In the genomic region with DNA sequence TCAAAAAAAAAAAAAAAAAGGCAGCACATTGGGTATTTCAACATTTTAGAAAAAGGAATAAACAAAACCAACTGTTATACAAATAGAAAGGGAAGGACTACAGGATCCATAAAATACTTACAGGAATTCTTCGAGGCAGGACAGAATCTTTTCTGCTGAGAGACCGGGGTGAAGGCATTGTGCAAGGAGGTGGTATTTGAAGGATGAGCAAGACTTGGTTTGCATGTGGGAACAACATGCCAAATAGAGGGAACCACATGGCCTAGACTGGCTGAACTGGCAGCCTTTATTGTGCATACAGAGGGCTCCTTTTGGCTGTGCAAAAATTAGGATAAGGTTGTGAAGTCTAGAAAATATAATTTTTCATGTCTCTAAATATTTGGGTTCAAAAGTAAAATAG, we compare ENCODE assay signal across 25 cellular contexts.
DNase-seq lines count a peak whose midpoint lies in the region; ATAC-seq, FAIRE-seq and TF ChIP-seq lines count a peak whose summit lies in the region.
"Had no signal": no experiment of that assay in that cellular context is flagged by ENCODE, and none has a peak within 500 bp of the region (broad histone marks: within the 10 kb centered on the region; RNA-seq: fewer than 3 reads in every experiment).

No MANE protein-coding gene starts in this region.

- intact Hi-C loops in HepG2 (cut with micrococcal nuclease; ENCODE audit: unreplicated experiment): no loop called here
- intact Hi-C loops in right lobe of liver (cut with DNase I): no loop called here
- intact Hi-C loops in PC-3 (cut with micrococcal nuclease): no loop called here

- no peak overlapping the region for H3K4me3 ChIP-seq in HepG2 (replicated peaks in 1 of 3; ENCODE audit: insufficient read depth in 1 of 3, low read depth in 2 of 3, low read length in 3 of 3)
- no peak overlapping the region for H3K4me3 ChIP-seq in right lobe of liver
- no peak overlapping the region for H3K4me3 ChIP-seq in PC-3 (ENCODE audit: low read length)
- no peak overlapping the region for H3K4me3 ChIP-seq in fibroblast of mammary gland (ENCODE audit: control insufficient read depth, low read depth, low read length)
- no peak overlapping the region for H3K4me3 ChIP-seq in endodermal cell (ENCODE audit: low read length)
- H3K4me3 ChIP-seq: left ventricle myocardium inferior, thyroid gland had no signal

- no TSS peak for BruUV-seq in HepG2 (replicated peaks; lab: Mats Ljungman, UMichigan)
- no TSS peak for BruUV-seq in PC-3 (replicated peaks; lab: Mats Ljungman, UMichigan)

- H4K20me1 ChIP-seq in HepG2 (ENCODE audit: insufficient read depth, low read length) (no peaks in the 10 kb centered on the region), PC-3 (ENCODE audit: low read length) (no peaks in the 10 kb centered on the region)

- TF ChIP-seq CTCF in HepG2 (CRISPR knock-in tag; IDR thresholded peaks at IDR 0.05): no peak
- TF ChIP-seq CTCF in right lobe of liver (IDR thresholded peaks at IDR 0.05): no peak
- TF ChIP-seq CTCF in PC-3 (conservative IDR thresholded peaks at IDR 0.05; ENCODE audit: low read depth, low read length): no peak
- TF ChIP-seq CTCF in fibroblast of mammary gland (conservative IDR thresholded peaks at IDR 0.05; ENCODE audit: control insufficient read depth, insufficient read depth, low read depth, low read length): no peak
- TF ChIP-seq CTCF in endodermal cell (conservative IDR thresholded peaks at IDR 0.05): no peak

- TF ChIP-seq RAD21 in HepG2 (CRISPR knock-in tag; IDR thresholded peaks at IDR 0.05): no peak

- no peak for FAIRE-seq in HepG2 (lab: Jason Lieb, UNC)
- FAIRE-seq: A204.1, astrocyte, endometrium had no signal

- ATAC-seq in HepG2 (no peak), right lobe of liver (no peak), PC-3 (peak; percentile 33; the same call in 1 of the 2 replicates), HG03565 (IDR thresholded peaks at IDR 0.05; ENCODE audit: unreplicated experiment) (no peak)
- no peak for ATAC-seq in activated CD8-positive, alpha-beta memory T cell treated with anti-CD3 and anti-CD28 coated beads, Interleukin-2, amount 10 ng/mL, durations not matched to agents 7 days and 5 days
- ATAC-seq: HCT116; Panc1; stimulated activated effector memory CD8-positive, alpha-beta T cell treated with anti-CD3 and anti-CD28 coated beads, Interleukin-12 subunit alpha, Interleukin-12 subunit beta, amount 100 ng/mL, for 72 hours had no signal

- no peaks in the 10 kb centered on the region for H3K27me3 Mint-ChIP-seq in activated CD8-positive, alpha-beta memory T cell treated with anti-CD3 and anti-CD28 coated beads, Interleukin-2, amount 10 ng/mL, durations not matched to agents 7 days and 5 days
- no peaks in the 10 kb centered on the region for H3K27me3 Mint-ChIP-seq in endodermal cell (ENCODE audit: insufficient read depth)
- H3K27me3 Mint-ChIP-seq: CD8-positive, alpha-beta memory T cell had no signal

- no peaks in the 10 kb centered on the region for H3F3A ChIP-seq in PC-3 (ENCODE audit: low read length, unreplicated experiment)

- CTCF ChIA-PET in HepG2 (lab: Yijun Ruan, JAX; ENCODE audit: low intra/inter-chr PET ratio, low total read pairs) (no interaction called here), PC-3 (lab: Charles Lee) (no interaction called here)
- CTCF ChIA-PET in activated CD8-positive, alpha-beta memory T cell treated with anti-CD3 and anti-CD28 coated beads, Interleukin-2, amount 10 ng/mL, durations not matched to agents 7 days and 5 days (lab: Charles Lee): no interaction called here

- TF ChIP-seq POLR2A in HepG2 (IDR thresholded peaks at IDR 0.05; ENCODE audit: insufficient read depth in 1 of 2, low read depth in 2 of 2, low read length in 2 of 2): no peak
- no peak for TF ChIP-seq POLR2A in right lobe of liver (IDR thresholded peaks at IDR 0.05)

- H3K36me3 Mint-ChIP-seq in activated CD8-positive, alpha-beta memory T cell treated with anti-CD3 and anti-CD28 coated beads, Interleukin-2, amount 10 ng/mL, durations not matched to agents 7 days and 5 days: peaks cover 8% of the 10 kb centered on the region
- H3K36me3 Mint-ChIP-seq in endodermal cell (ENCODE audit: low read depth): peaks cover 30% of the 10 kb centered on the region

- in situ Hi-C loops in HepG2 (cut with HindIII; ENCODE audit: extremely low pct_ligation_motif_present, low pct_unique_long_range_greater_than_20kb): no loop called here

- 92% methylated on average over 2 of the region's 2 CpGs for WGBS in HepG2 (ENCODE audit: low lambda C conversion rate)
- 65% methylated on average over 2 of the region's 2 CpGs for WGBS in right lobe of liver (ENCODE audit: insufficient coverage, low coverage, low lambda C conversion rate, missing lambda C conversion rate)
- WGBS in endodermal cell (ENCODE audit: insufficient coverage in 1 of 2, insufficient read length in 1 of 2), 2 experiments: 94 to 100% methylated on average over 1 to 2 of the region's 2 CpGs

- H3K4me1 Mint-ChIP-seq in activated CD8-positive, alpha-beta memory T cell treated with anti-CD3 and anti-CD28 coated beads, Interleukin-2, amount 10 ng/mL, durations not matched to agents 7 days and 5 days: peaks cover 22% of the 10 kb centered on the region
- no peaks in the 10 kb centered on the region for H3K4me1 Mint-ChIP-seq in endodermal cell

- H3K9me3 Mint-ChIP-seq in activated CD8-positive, alpha-beta memory T cell treated with anti-CD3 and anti-CD28 coated beads, Interleukin-2, amount 10 ng/mL, durations not matched to agents 7 days and 5 days (ENCODE audit: low read depth): no peaks in the 10 kb centered on the region
- H3K9me3 Mint-ChIP-seq in endodermal cell: no peaks in the 10 kb centered on the region
- H3K9me3 Mint-ChIP-seq: activated naive CD4-positive, alpha-beta T cell treated with anti-CD3 and anti-CD28 coated beads for 36 hours; CD8-positive, alpha-beta memory T cell; stimulated activated effector memory CD8-positive, alpha-beta T cell treated with anti-CD3 and anti-CD28 coated beads, Interleukin-12 subunit alpha, Interleukin-12 subunit beta, amount 100 ng/mL, for 72 hours had no signal

- H3K27ac ChIP-seq in HepG2 (ENCODE audit: extremely low read length, insufficient read depth, low read length) (no peak overlapping the region), right lobe of liver (no peak overlapping the region), PC-3 (ENCODE audit: low read length) (no peak overlapping the region), endodermal cell (ENCODE audit: low read depth, low read length) (no peak overlapping the region)
- H3K27ac ChIP-seq: left ventricle myocardium inferior, thyroid gland had no signal

- H3K4me3 Mint-ChIP-seq in activated CD8-positive, alpha-beta memory T cell treated with anti-CD3 and anti-CD28 coated beads, Interleukin-2, amount 10 ng/mL, durations not matched to agents 7 days and 5 days: no peak overlapping the region
- H3K4me3 Mint-ChIP-seq in endodermal cell: no peak overlapping the region
- H3K4me3 Mint-ChIP-seq: activated naive CD4-positive, alpha-beta T cell treated with anti-CD3 and anti-CD28 coated beads for 36 hours; CD8-positive, alpha-beta memory T cell; stimulated activated effector memory CD8-positive, alpha-beta T cell treated with anti-CD3 and anti-CD28 coated beads, Interleukin-12 subunit alpha, Interleukin-12 subunit beta, amount 100 ng/mL, for 72 hours had no signal

- no peak overlapping the region for H3K9ac ChIP-seq in HepG2 (ENCODE audit: insufficient read depth, low read depth, low read length)
- no peak overlapping the region for H3K9ac ChIP-seq in PC-3 (ENCODE audit: low read length)
- H3K9ac ChIP-seq in endodermal cell (ENCODE audit: extremely low read depth, low read length, poor library complexity, severe bottlenecking): no peak overlapping the region

- H3K36me3 ChIP-seq in HepG2 (replicated peaks in 1 of 2; ENCODE audit: control insufficient read depth in 1 of 2, insufficient read depth in 2 of 2, low read length in 2 of 2) (peaks cover 2 to 6% of the 10 kb centered on the region in 2 experiments; a peak in 3 of 5 replicates), right lobe of liver (no peaks in the 10 kb centered on the region), PC-3 (ENCODE audit: low read depth, low read length) (no peaks in the 10 kb centered on the region), endodermal cell (ENCODE audit: control insufficient read depth, insufficient read depth, low read length) (peaks cover 29% of the 10 kb centered on the region)
- H3K36me3 ChIP-seq: left ventricle myocardium inferior, thyroid gland had no signal

- H3K27me3 ChIP-seq in HepG2 (ENCODE audit: control insufficient read depth in 1 of 2, insufficient read depth in 2 of 2, low read length in 2 of 2) (no peaks in the 10 kb centered on the region), right lobe of liver (no peaks in the 10 kb centered on the region), PC-3 (ENCODE audit: low read length) (no peaks in the 10 kb centered on the region), endodermal cell (ENCODE audit: control insufficient read depth, insufficient read depth, low read length, poor library complexity, severe bottlenecking) (no peaks in the 10 kb centered on the region)
- H3K27me3 ChIP-seq: thyroid gland had no signal

- H3K9me2 ChIP-seq in PC-3 (replicated peaks; ENCODE audit: low read length): no peaks in the 10 kb centered on the region

- TF ChIP-seq EP300 in HepG2 (IDR thresholded peaks at IDR 0.05; ENCODE audit: low read depth in 2 of 2, low read length in 2 of 2) (no peak), HepG2 (CRISPR knock-in tag; IDR thresholded peaks at IDR 0.05; ENCODE audit: borderline replicate concordance) (no peak)

- H3K27ac Mint-ChIP-seq in activated CD8-positive, alpha-beta memory T cell treated with anti-CD3 and anti-CD28 coated beads, Interleukin-2, amount 10 ng/mL, durations not matched to agents 7 days and 5 days: no peak overlapping the region
- H3K27ac Mint-ChIP-seq in endodermal cell: no peak overlapping the region
- H3K27ac Mint-ChIP-seq: activated naive CD4-positive, alpha-beta T cell treated with anti-CD3 and anti-CD28 coated beads for 36 hours; stimulated activated effector memory CD8-positive, alpha-beta T cell treated with anti-CD3 and anti-CD28 coated beads, Interleukin-12 subunit alpha, Interleukin-12 subunit beta, amount 100 ng/mL, for 72 hours had no signal

- DNase-seq in HepG2 (ENCODE audit: low spot score) (no peak), right lobe of liver (no peak), PC-3 (no peak), fibroblast of mammary gland (ENCODE audit: low read depth) (peak; percentile 77), SW 1271 (lab: John Stamatoyannopoulos, UW) (no peak), endodermal cell (no peak)
- no peak for DNase-seq in activated CD8-positive, alpha-beta memory T cell treated with anti-CD3 and anti-CD28 coated beads, Interleukin-2, amount 10 ng/mL, durations not matched to agents 7 days and 5 days
- DNase-seq: activated CD4-positive, alpha-beta T cell treated with anti-CD3 and anti-CD28 coated beads, Interleukin-2, amount 50 U/mL, for 4 hours; activated naive CD4-positive, alpha-beta T cell treated with anti-CD3 and anti-CD28 coated beads for 36 hours; CD8-positive, alpha-beta memory T cell; DND-41; Karpas-422; left ventricle myocardium inferior; NCI-H1417 treated with DMSO at 0.1 percent for 48 hours; NCI-H2171; NCI-H82; stimulated activated CD4-positive, alpha-beta T cell treated with anti-CD3 and anti-CD28 coated beads, Interleukin-15, amount 100 ng/mL, for 24 hours; thyroid gland had no signal

- no peaks in the 10 kb centered on the region for H3K4me1 ChIP-seq in HepG2 (ENCODE audit: insufficient read depth, low read length)
- no peaks in the 10 kb centered on the region for H3K4me1 ChIP-seq in right lobe of liver
- H3K4me1 ChIP-seq in PC-3 (ENCODE audit: insufficient read depth, low read length): no peaks in the 10 kb centered on the region
- no peaks in the 10 kb centered on the region for H3K4me1 ChIP-seq in endodermal cell (ENCODE audit: control insufficient read depth, insufficient read depth, low read length)

- POLR2A ChIA-PET in HepG2 (lab: Yijun Ruan, JAX): no interaction called here
- POLR2A ChIA-PET in PC-3 (lab: Charles Lee; ENCODE audit: unreplicated experiment): no interaction called here

- H3K79me2 ChIP-seq in HepG2 (ENCODE audit: insufficient read depth, low read length): no peaks in the 10 kb centered on the region
- H3K79me2 ChIP-seq in PC-3 (ENCODE audit: low read length): no peaks in the 10 kb centered on the region

- H2AFZ ChIP-seq in HepG2 (ENCODE audit: low read length) (no peak overlapping the region), PC-3 (ENCODE audit: low read length) (no peak overlapping the region)

- H3K4me2 ChIP-seq in HepG2 (ENCODE audit: low read depth, low read length) (no peak overlapping the region), PC-3 (ENCODE audit: low read length) (no peak overlapping the region)

- H3K9me3 ChIP-seq in HepG2 (ENCODE audit: low read length) (no peaks in the 10 kb centered on the region), right lobe of liver (no peaks in the 10 kb centered on the region), PC-3 (ENCODE audit: low read length) (no peaks in the 10 kb centered on the region), endodermal cell (ENCODE audit: control insufficient read depth, low read length) (no peaks in the 10 kb centered on the region)
- H3K9me3 ChIP-seq: left ventricle myocardium inferior, thyroid gland had no signal
